In genomic region chr5:97600486-97600885, GRCh38 we compare ENCODE assay signal across 21 cellular contexts.
DNase-seq lines count a peak whose midpoint lies in the region; ATAC-seq and TF ChIP-seq lines count a peak whose summit lies in the region.
"Had no signal": no experiment of that assay in that cellular context is flagged by ENCODE, and none has a peak within 500 bp of the region (broad histone marks: within the 10 kb centered on the region; RNA-seq: fewer than 3 reads in every experiment).

No MANE protein-coding gene starts in this region.

- TF ChIP-seq POLR2A in Peyer's patch (IDR thresholded peaks at IDR 0.05) = no peak

- H3K36me3 ChIP-seq in Peyer's patch = no peaks in the 10 kb centered on the region

- peak; percentile 15 for DNase-seq in AG20443 (ENCODE audit: low spot score)
- peak; percentile 20 for DNase-seq in HT1080 (ENCODE audit: low read depth)
- peak; percentile 1 for DNase-seq in amniotic epithelial cell (ENCODE audit: low read depth)
- peak; percentile 9 for DNase-seq in kidney tubule cell (ENCODE audit: low spot score)
- DNase-seq in Peyer's patch = no peak
- DNase-seq in SHP77 treated with DMSO at 0.1 percent for 48 hours (lab: John Stamatoyannopoulos, UW) = no peak
- DNase-seq: CD4-positive, CD25-positive, alpha-beta regulatory T cell; COR-L47; DMS79; H7; NCI-H1105 treated with DMSO at 0.1 percent for 48 hours; NCI-H2029 treated with DMSO at 0.1 percent for 48 hours; NCI-H2171; NCI-H345; NCI-H524; NCI-H774; NK-92 treated with Interleukin-12 subunit alpha and Interleukin-12 subunit beta, amount 100 ng/mL, for 24 hours had no signal

- no peak overlapping the region for H3K4me3 ChIP-seq in Peyer's patch
- H3K4me3 ChIP-seq: K562 had no signal

- no peaks in the 10 kb centered on the region for H3K9me3 ChIP-seq in Peyer's patch

- H3K4me1 ChIP-seq in Peyer's patch = no peaks in the 10 kb centered on the region

- TF ChIP-seq CTCF in Peyer's patch (IDR thresholded peaks at IDR 0.05) = no peak

- no peak for ATAC-seq in GM18502 (IDR thresholded peaks at IDR 0.05; ENCODE audit: poor library complexity, unreplicated experiment)
- ATAC-seq: K562, Panc1, Right ventricle myocardium inferior had no signal

- H3K27ac ChIP-seq in Peyer's patch = no peak overlapping the region

- H3K27me3 ChIP-seq in Peyer's patch = no peaks in the 10 kb centered on the region

Comparison
In these comparisons a context has a peak if more than half of its experiments do, and no peak if none do; other contexts are left out.
1. DNase-seq: peak in AG20443 (single experiment), HT1080 (single experiment), amniotic epithelial cell (single experiment) and kidney tubule cell (single experiment); none in Peyer's patch (0 of 3) and SHP77 treated with DMSO at 0.1 percent for 48 hours (single experiment).